In genomic region chr11:122617297-122617696, GRCh38 we compare ENCODE assay signal across 15 cellular contexts.
"Had no signal": no experiment of that assay in that cellular context is flagged by ENCODE, and none has a peak within 500 bp of the region (broad histone marks: within the 10 kb centered on the region; RNA-seq: fewer than 3 reads in every experiment).

No MANE protein-coding gene starts in this region.

- H3K36me3 ChIP-seq: adrenal gland, esophagus muscularis mucosa, right lobe of liver, stomach, upper lobe of left lung had no signal

- DNase-seq: activated B cell treated with CpG ODN at 0.5 μM for 24 hours; activated CD4-positive, alpha-beta T cell treated with anti-CD3 and anti-CD28 coated beads, Interleukin-2, amount 10 ng/mL, durations not matched to agents 7 days and 5 days; activated naive CD4-positive, alpha-beta T cell treated with Interleukin-2 at 50 U/mL for 16 hours; adrenal gland; dorsolateral prefrontal cortex; hippocampal formation; nucleus accumbens; right lobe of liver; stomach; testis had no signal

- ATAC-seq: natural killer cell treated with Interleukin-12 subunit alpha and Interleukin-12 subunit beta and Interleukin-15 and Interleukin-18, amount 100 ng/mL, for 72 hours had no signal

- H3K4me3 Mint-ChIP-seq: activated B cell treated with CpG ODN at 0.5 μM for 24 hours; activated CD4-positive, alpha-beta T cell treated with anti-CD3 and anti-CD28 coated beads, Interleukin-2, amount 10 ng/mL, durations not matched to agents 7 days and 5 days; natural killer cell treated with Interleukin-12 subunit alpha and Interleukin-12 subunit beta and Interleukin-15 and Interleukin-18, amount 100 ng/mL, for 72 hours had no signal

- H3K27ac Mint-ChIP-seq: activated B cell treated with CpG ODN at 0.5 μM for 24 hours; activated CD4-positive, alpha-beta T cell treated with anti-CD3 and anti-CD28 coated beads, Interleukin-2, amount 10 ng/mL, durations not matched to agents 7 days and 5 days; natural killer cell treated with Interleukin-12 subunit alpha and Interleukin-12 subunit beta and Interleukin-15 and Interleukin-18, amount 100 ng/mL, for 72 hours; progenitor cell of endocrine pancreas had no signal

- H3K9me3 ChIP-seq: adrenal gland, testis, upper lobe of left lung had no signal

- H3K4me1 Mint-ChIP-seq: activated B cell treated with CpG ODN at 0.5 μM for 24 hours; activated CD4-positive, alpha-beta T cell treated with anti-CD3 and anti-CD28 coated beads, Interleukin-2, amount 10 ng/mL, durations not matched to agents 7 days and 5 days had no signal

- H3K27me3 Mint-ChIP-seq: activated CD4-positive, alpha-beta T cell treated with anti-CD3 and anti-CD28 coated beads, Interleukin-2, amount 10 ng/mL, durations not matched to agents 7 days and 5 days had no signal

- H3K9me3 Mint-ChIP-seq: natural killer cell treated with Interleukin-12 subunit alpha and Interleukin-12 subunit beta and Interleukin-15 and Interleukin-18, amount 100 ng/mL, for 72 hours had no signal

- H3K4me2 ChIP-seq: smooth muscle cell had no signal

- H3K27ac ChIP-seq: adrenal gland, dorsolateral prefrontal cortex, esophagus muscularis mucosa, right lobe of liver, stomach, testis, upper lobe of left lung had no signal

- H3K36me3 Mint-ChIP-seq: natural killer cell treated with Interleukin-12 subunit alpha and Interleukin-12 subunit beta and Interleukin-15 and Interleukin-18, amount 100 ng/mL, for 72 hours had no signal

- H3K27me3 ChIP-seq: adrenal gland, dorsolateral prefrontal cortex, esophagus muscularis mucosa, right lobe of liver, stomach, testis, upper lobe of left lung had no signal

- H3K4me3 ChIP-seq: adrenal gland, dorsolateral prefrontal cortex, esophagus muscularis mucosa, right lobe of liver, smooth muscle cell, stomach, testis, upper lobe of left lung had no signal

- H3K4me1 ChIP-seq: adrenal gland, esophagus muscularis mucosa, right lobe of liver, stomach, testis had no signal
